In genomic region chr16:71882505-71883192, GRCh38 we compare ENCODE assay signal across 8 cellular contexts. TPM values are rescaled to one million over a fixed set of nuclear protein-coding genes. Genes with fewer than 3 reads are reported as not detected.
DNase-seq lines count a peak whose midpoint lies in the region; ATAC-seq and TF ChIP-seq lines count a peak whose summit lies in the region.

No MANE protein-coding gene starts in this region.

- H3K27ac ChIP-seq in colonic mucosa, result peak overlapping the region; percentile 87

- TF ChIP-seq CTCF in colonic mucosa (IDR thresholded peaks at IDR 0.05), result peak; percentile 94

- H3K4me1 ChIP-seq in colonic mucosa, result no peaks in the 10 kb centered on the region

- H3K4me3 ChIP-seq in colonic mucosa, result peak overlapping the region; percentile 97

- H3K27me3 ChIP-seq in colonic mucosa, result no peaks in the 10 kb centered on the region

- H3K9me3 ChIP-seq in colonic mucosa, result no peaks in the 10 kb centered on the region

- DNase-seq in NCI-H2081 (lab: John Stamatoyannopoulos, UW) (peak; percentile 68 to 70), NCI-H2081 treated with DMSO at 0.1 percent for 48 hours (lab: John Stamatoyannopoulos, UW) (no peak), NCI-H446 (lab: John Stamatoyannopoulos, UW) (peak; percentile 36 to 69), colonic mucosa (peak; percentile 92), left lobe of liver (ENCODE audit: low spot score) (peak; percentile 63)
- DNase-seq in activated CD4-positive, alpha-beta T cell treated with anti-CD3 and anti-CD28 coated beads for 4 hours, result peak; percentile 68 to 88
- peak; percentile 75 to 84 for DNase-seq in stimulated activated CD4-positive, alpha-beta T cell treated with anti-CD3 and anti-CD28 coated beads, Interleukin-2, amount 100 ng/mL, for 48 hours

- intact Hi-C loops in colonic mucosa (cut with DNase I), result loop anchor here (5.0 kb wide), 1 partner anchor 80 kb away; no protein-coding TSS in a partner anchor

- ATAC-seq in HG03060 (IDR thresholded peaks at IDR 0.05; ENCODE audit: low read depth, unreplicated experiment) (peak; percentile 64), left lobe of liver (peak; percentile 70)

- no peaks in the 10 kb centered on the region for H3K36me3 ChIP-seq in colonic mucosa

- peak overlapping the region; percentile 51 to 83 for H3K9ac ChIP-seq in colonic mucosa (ENCODE audit: low read depth in 2 of 2, low read length in 2 of 2)

RNA-seq across cellular contexts. Expression of gene ZNF821, which starts 1.3 kb away (rescaled TPM):
- total RNA-seq in colonic mucosa (10 to 100 TPM in 1 of 2 donors, 1 to 10 TPM in 1; 6.3 to 10.1 TPM), left lobe of liver (2.4 TPM)

RNA-seq across cellular contexts. Expression of gene IST1, which starts 12.7 kb away (rescaled TPM):
- total RNA-seq in colonic mucosa (100 to 1,000 TPM; 180 to 304 TPM), left lobe of liver (56.2 TPM)

RNA-seq across cellular contexts. Expression of gene ATXN1L, which starts 36.9 kb away (rescaled TPM):
- total RNA-seq in colonic mucosa, result 10 to 100 TPM; 19.4 to 26.1 TPM
- total RNA-seq in left lobe of liver, result 10.0 TPM
